Comparison of ENCODE assay signal across 16 cellular contexts in genomic region chr2:102783506-102784189, GRCh38.
"Had no signal": no experiment of that assay in that cellular context is flagged by ENCODE, and none has a peak within 500 bp of the region (broad histone marks: within the 10 kb centered on the region; RNA-seq: fewer than 3 reads in every experiment).

No MANE protein-coding gene starts in this region.

- H3K27me3 ChIP-seq: hepatocyte, thyroid gland had no signal

- H3K4me1 Mint-ChIP-seq: activated B cell treated with CpG ODN at 0.5 μM for 24 hours; activated CD4-positive, alpha-beta T cell treated with anti-CD3 and anti-CD28 coated beads for 36 hours; naive thymus-derived CD4-positive, alpha-beta T cell; neural crest cell had no signal

- H3K27ac ChIP-seq: hepatocyte, thyroid gland had no signal

- H3K4me3 Mint-ChIP-seq: activated B cell treated with CpG ODN at 0.5 μM for 24 hours; activated CD4-positive, alpha-beta T cell treated with anti-CD3 and anti-CD28 coated beads for 36 hours; activated naive CD8-positive, alpha-beta T cell treated with anti-CD3 and anti-CD28 coated beads for 36 hours; activated T-cell treated with anti-CD3 and anti-CD28 coated beads, Interleukin-2, amount 50 U/mL, for 4 hours; naive thymus-derived CD4-positive, alpha-beta T cell; neural crest cell had no signal

- H3K27me3 Mint-ChIP-seq: activated B cell treated with CpG ODN at 0.5 μM for 24 hours; activated CD4-positive, alpha-beta T cell treated with anti-CD3 and anti-CD28 coated beads for 36 hours; activated naive CD8-positive, alpha-beta T cell treated with anti-CD3 and anti-CD28 coated beads for 36 hours; naive thymus-derived CD4-positive, alpha-beta T cell had no signal

- ATAC-seq: activated CD4-positive, alpha-beta T cell treated with anti-CD3 and anti-CD28 coated beads for 36 hours; activated T-cell treated with anti-CD3 and anti-CD28 coated beads, Interleukin-2, amount 50 U/mL, for 4 hours; mucosa of descending colon; naive thymus-derived CD4-positive, alpha-beta T cell had no signal

- H3K36me3 ChIP-seq: thyroid gland had no signal

- H3K9me3 ChIP-seq: mucosa of descending colon, thyroid gland had no signal

- H3K4me1 ChIP-seq: thyroid gland had no signal

- H3K4me3 ChIP-seq: hepatocyte, mucosa of descending colon, thyroid gland had no signal

- H3K4me2 ChIP-seq: hepatocyte had no signal

- H3K79me2 ChIP-seq: hepatocyte had no signal

- H2AFZ ChIP-seq: hepatocyte had no signal

- DNase-seq: activated B cell treated with CpG ODN at 0.5 μM for 24 hours; activated CD4-positive, alpha-beta T cell treated with anti-CD3 and anti-CD28 coated beads for 36 hours; activated CD4-positive, alpha-beta T cell treated with anti-CD3 and anti-CD28 coated beads, Interleukin-2, amount 50 U/mL, for 48 hours; activated CD8-positive, alpha-beta memory T cell treated with anti-CD3 and anti-CD28 coated beads, Interleukin-2, amount 50 U/mL, for 48 hours; activated naive CD4-positive, alpha-beta T cell treated with Interleukin-2 at 50 U/mL for 16 hours; activated naive CD8-positive, alpha-beta T cell treated with anti-CD3 and anti-CD28 coated beads for 36 hours; activated T-cell treated with anti-CD3 and anti-CD28 coated beads, Interleukin-2, amount 50 U/mL, for 4 hours; mucosa of descending colon; naive thymus-derived CD4-positive, alpha-beta T cell; posterior cingulate gyrus; stimulated activated CD4-positive, alpha-beta T cell treated with anti-CD3 and anti-CD28 coated beads, Interleukin-4, amount 100 ng/mL, for 24 hours; stimulated activated naive CD4-positive, alpha-beta T cell treated with Interleukin-2 at 50 U/mL for 16 hours; T1000; thyroid gland had no signal

- H3K27ac Mint-ChIP-seq: activated B cell treated with CpG ODN at 0.5 μM for 24 hours; activated CD4-positive, alpha-beta T cell treated with anti-CD3 and anti-CD28 coated beads for 36 hours; activated naive CD8-positive, alpha-beta T cell treated with anti-CD3 and anti-CD28 coated beads for 36 hours; naive thymus-derived CD4-positive, alpha-beta T cell had no signal

- H3K9me3 Mint-ChIP-seq: activated B cell treated with CpG ODN at 0.5 μM for 24 hours; activated naive CD8-positive, alpha-beta T cell treated with anti-CD3 and anti-CD28 coated beads for 36 hours; activated T-cell treated with anti-CD3 and anti-CD28 coated beads, Interleukin-2, amount 50 U/mL, for 4 hours; naive thymus-derived CD4-positive, alpha-beta T cell; neural crest cell had no signal
